15 cellular contexts compared by ENCODE assay signal in genomic region chr9:72521011-72521410, GRCh38. TPM values are rescaled to one million over a fixed set of nuclear protein-coding genes. Genes with fewer than 3 reads are reported as not detected.
"Had no signal": no experiment of that assay in that cellular context is flagged by ENCODE, and none has a peak within 500 bp of the region (broad histone marks: within the 10 kb centered on the region; RNA-seq: fewer than 3 reads in every experiment).

No MANE protein-coding gene starts in this region.

RNA-seq across cellular contexts. Expression of gene TMC1, which starts 0.4 kb away (rescaled TPM):
- total RNA-seq: activated naive CD4-positive, alpha-beta T cell treated with anti-CD3 and anti-CD28 coated beads for 36 hours; activated naive CD4-positive, alpha-beta T cell treated with anti-CD3 and anti-CD28 coated beads, Interleukin-2, amount 50 U/mL, for 72 hours; activated naive CD8-positive, alpha-beta T cell treated with anti-CD3 and anti-CD28 coated beads for 36 hours; activated naive CD8-positive, alpha-beta T cell treated with anti-CD3 and anti-CD28 coated beads, Interleukin-2, amount 10 ng/mL, durations not matched to agents 7 days and 5 days; activated T-cell treated with anti-CD3 and anti-CD28 coated beads, Interleukin-2, amount 50 U/mL, for 4 hours; activated T-helper 1 cell treated with anti-CD3 and anti-CD28 coated beads, Interleukin-12 subunit alpha, Interleukin-12 subunit beta, Interleukin-2, Interleukin-4 antibody, amounts not matched to agents 30 ng/mL and 10 ng/mL and 1 ng/mL, durations not matched to agents 14 hours and 24 hours and 36 hours; activated T-helper 2 cell treated with anti-CD3 and anti-CD28 coated beads, Interferon-gamma antibody, Interleukin-2, Interleukin-4, amounts not matched to agents 10 μg/mL and 5 μg/mL and 100 μg/mL, durations not matched to agents 14 hours and 24 hours and 36 hours; ascending aorta; astrocyte; body of pancreas; bronchial epithelial cell; cardiac muscle cell; chondrocyte had no signal
- polyA plus RNA-seq: adrenal gland, aorta, cardiac muscle cell had no signal
